In genomic region chr15:67186688-67187087, GRCh38 we compare ENCODE assay signal across 12 cellular contexts.
A peak's percentile ranks its signal among the peaks of the same experiment; 100 is the strongest.
DNase-seq lines count a peak whose midpoint lies in the region; ATAC-seq and TF ChIP-seq lines count a peak whose summit lies in the region.
"Had no signal": no experiment of that assay in that cellular context is flagged by ENCODE, and none has a peak within 500 bp of the region (broad histone marks: within the 10 kb centered on the region; RNA-seq: fewer than 3 reads in every experiment).

No MANE protein-coding gene starts in this region.

- H3K79me2 ChIP-seq in ACC112 (ENCODE audit: control insufficient read depth, insufficient read depth, low read length, unreplicated experiment) (no peaks in the 10 kb centered on the region), HCT116 (ENCODE audit: insufficient read depth, low read length) (no peaks in the 10 kb centered on the region)

- H3K36me3 ChIP-seq in ACC112 (ENCODE audit: insufficient read depth, low read length) (peaks cover 58% of the 10 kb centered on the region), HCT116 (ENCODE audit: control insufficient read depth in 1 of 2, insufficient read depth in 2 of 2, low read length in 2 of 2) (peaks cover 19 to 67% of the 10 kb centered on the region in 2 experiments), esophagus muscularis mucosa (peaks cover 7 to 59% (median 47%) of the 10 kb centered on the region in 4 donors), psoas muscle (ENCODE audit: insufficient read depth in 1 of 2, low read depth in 1 of 2) (peaks cover 0 to 61% of the 10 kb centered on the region in 2 donors), colonic mucosa (peaks cover 8% of the 10 kb centered on the region)
- H3K36me3 ChIP-seq: BE2C had no signal

- no peaks in the 10 kb centered on the region for H3K27me3 ChIP-seq in ACC112 (ENCODE audit: insufficient read depth, low read length)
- no peaks in the 10 kb centered on the region for H3K27me3 ChIP-seq in HCT116 (ENCODE audit: insufficient read depth, low read length)
- H3K27me3 ChIP-seq in esophagus muscularis mucosa = no peaks in the 10 kb centered on the region
- H3K27me3 ChIP-seq in psoas muscle (ENCODE audit: insufficient read depth in 3 of 3, low read length in 2 of 3) = no peaks in the 10 kb centered on the region
- H3K27me3 ChIP-seq in colonic mucosa = no peaks in the 10 kb centered on the region
- H3K27me3 ChIP-seq: BE2C had no signal

- H3K9me3 ChIP-seq in HCT116 (ENCODE audit: control insufficient read depth in 1 of 2, insufficient read depth in 1 of 2, low read depth in 1 of 2, low read length in 2 of 2) = no peaks in the 10 kb centered on the region
- no peaks in the 10 kb centered on the region for H3K9me3 ChIP-seq in esophagus muscularis mucosa
- H3K9me3 ChIP-seq in psoas muscle = no peaks in the 10 kb centered on the region
- no peaks in the 10 kb centered on the region for H3K9me3 ChIP-seq in colonic mucosa
- H3K9me3 ChIP-seq: BE2C had no signal

- H2AFZ ChIP-seq in ACC112 (ENCODE audit: low read length, unreplicated experiment) = no peak overlapping the region
- H2AFZ ChIP-seq in HCT116 (ENCODE audit: low read depth, low read length, poor library complexity, severe bottlenecking) = no peak overlapping the region

- TF ChIP-seq CTCF in HCT116 (IDR thresholded peaks at IDR 0.05 in 2 of 3, conservative IDR thresholded peaks at IDR 0.05 in 1 of 3; ENCODE audit: borderline replicate concordance in 1 of 3, insufficient read depth in 1 of 3, low read depth in 2 of 3, low read length in 2 of 3) (no peak), esophagus muscularis mucosa (IDR thresholded peaks at IDR 0.05) (no peak), psoas muscle (IDR thresholded peaks at IDR 0.05) (no peak), colonic mucosa (IDR thresholded peaks at IDR 0.05) (no peak)

- CTCF ChIA-PET in HCT116 (lab: Charles Lee) = no interaction called here

- WGBS in esophagus muscularis mucosa = 20% methylated on average over 2 of the region's 4 CpGs
- 22 to 36% (median 25%) methylated on average over 4 of the region's 4 CpGs for WGBS in psoas muscle, 3 donors

- no TSS peak for BruUV-seq in HCT116 (replicated peaks; lab: Mats Ljungman, UMichigan)

- intact Hi-C loops in HCT116 (cut with micrococcal nuclease) (no loop called here), esophagus muscularis mucosa (cut with DNase I) (no loop called here), psoas muscle (cut with DNase I) (loop anchor here (5.0 kb wide), 2 partner anchors 59 to 119 kb away; partner anchors contain the start of gene SMAD3 (in 2 of the 2)), colonic mucosa (cut with DNase I) (no loop called here)

- H3K4me1 ChIP-seq in ACC112 (ENCODE audit: control insufficient read depth, insufficient read depth, low read length, unreplicated experiment) (peaks cover 34% of the 10 kb centered on the region), HCT116 (ENCODE audit: control insufficient read depth in 1 of 2, insufficient read depth in 2 of 2, low read length in 2 of 2) (no peaks in the 10 kb centered on the region), esophagus muscularis mucosa (peaks cover 64 to 79% (median 76%) of the 10 kb centered on the region in 4 donors), psoas muscle (peaks cover 83% of the 10 kb centered on the region), colonic mucosa (no peaks in the 10 kb centered on the region)

- H3K27ac ChIP-seq in ACC112 (ENCODE audit: low read depth, low read length) (peak overlapping the region; percentile 6), HCT116 (ENCODE audit: low read depth, low read length) (no peak overlapping the region), esophagus muscularis mucosa (replicated peaks in 1 of 4) (peak overlapping the region; percentile 73 to 84 (median 78)), psoas muscle (peak overlapping the region; percentile 90), colonic mucosa (no peak overlapping the region)
- H3K27ac ChIP-seq: epithelial cell of prostate had no signal

- DNase-seq in HCT116 (ENCODE audit: low read depth, low spot score) (no peak), esophagus muscularis mucosa (ENCODE audit: extremely low spot score) (no peak), psoas muscle (peak in 1 of 2 donors; percentile 72), NCI-H1930 (lab: John Stamatoyannopoulos, UW) (no peak), colonic mucosa (no peak), NOMO-1 (lab: John Stamatoyannopoulos, UW; ENCODE audit: unreplicated experiment in 2 of 2) (no peak)
- DNase-seq: BE2C, midbrain had no signal

- no peaks in the 10 kb centered on the region for H3K9me2 ChIP-seq in HCT116 (ENCODE audit: insufficient read depth)

- no peak overlapping the region for H3K4me2 ChIP-seq in HCT116 (ENCODE audit: low read length)

- RAD21 ChIA-PET in HCT116 (lab: Charles Lee; ENCODE audit: low non-redundant PET in 1 of 2, low total read pairs in 2 of 2, uncharacterized antibody in 2 of 2, unreplicated experiment in 2 of 2) = no interaction called here

- H3K9ac ChIP-seq in HCT116 (ENCODE audit: low read length) (no peak overlapping the region), colonic mucosa (ENCODE audit: low read depth in 2 of 2, low read length in 2 of 2) (no peak overlapping the region)

- no peak overlapping the region for H3K4me3 ChIP-seq in ACC112 (ENCODE audit: low read depth, low read length)
- no peak overlapping the region for H3K4me3 ChIP-seq in HCT116 (replicated peaks in 1 of 2; ENCODE audit: low read depth in 1 of 2, low read length in 2 of 2)
- no peak overlapping the region for H3K4me3 ChIP-seq in esophagus muscularis mucosa
- H3K4me3 ChIP-seq in psoas muscle = no peak overlapping the region
- no peak overlapping the region for H3K4me3 ChIP-seq in colonic mucosa
- H3K4me3 ChIP-seq: skin epidermis had no signal

- ATAC-seq in HCT116 (0 out of 2 replicates have a peak, but pooled peaks have one; percentile 12), psoas muscle (no peak), GM21717 (IDR thresholded peaks at IDR 0.05; ENCODE audit: unreplicated experiment) (no peak)

- TF ChIP-seq POLR2A in HCT116 (IDR thresholded peaks at IDR 0.05; ENCODE audit: borderline replicate concordance, extremely low read depth, insufficient read depth, insufficient read length) (no peak), esophagus muscularis mucosa (IDR thresholded peaks at IDR 0.05; ENCODE audit: low read depth) (no peak)

- TF ChIP-seq RAD21 in HCT116 (IDR thresholded peaks at IDR 0.05; ENCODE audit: low read depth) = no peak

- no peaks in the 10 kb centered on the region for H4K20me1 ChIP-seq in HCT116 (ENCODE audit: insufficient read depth)

- TF ChIP-seq EP300 in esophagus muscularis mucosa (IDR thresholded peaks at IDR 0.05) = no peak

- POLR2A ChIA-PET in HCT116 (lab: Charles Lee) = no interaction called here

TF ChIP-seq in HCT116, 20 proteins besides CTCF, POLR2A, EP300 and RAD21:
- TF ChIP-seq YY1 (IDR thresholded peaks at IDR 0.05; ENCODE audit: extremely low read depth, insufficient replicate concordance, low read depth, low read length) = no peak
- TF ChIP-seq FOSL1 (IDR thresholded peaks at IDR 0.05; ENCODE audit: low read depth) = no peak
- TF ChIP-seq, protein P1, sequence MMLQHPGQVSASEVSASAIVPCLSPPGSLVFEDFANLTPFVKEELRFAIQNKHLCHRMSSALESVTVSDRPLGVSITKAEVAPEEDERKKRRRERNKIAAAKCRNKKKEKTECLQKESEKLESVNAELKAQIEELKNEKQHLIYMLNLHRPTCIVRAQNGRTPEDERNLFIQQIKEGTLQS (IDR thresholded peaks at IDR 0.05) = no peak
- TF ChIP-seq EZH2phosphoT487 (IDR thresholded peaks at IDR 0.05; ENCODE audit: borderline replicate concordance) = no peak
- no peak for TF ChIP-seq ZFX (IDR thresholded peaks at IDR 0.05)
- TF ChIP-seq SIN3A (IDR thresholded peaks at IDR 0.05; ENCODE audit: low read depth) = no peak
- TF ChIP-seq SP1 (IDR thresholded peaks at IDR 0.05; ENCODE audit: low read depth) = no peak
- no peak for TF ChIP-seq CEBPB (IDR thresholded peaks at IDR 0.05; ENCODE audit: low read depth)
- TF ChIP-seq MAX (IDR thresholded peaks at IDR 0.05) = no peak
- no peak for TF ChIP-seq EGR1 (IDR thresholded peaks at IDR 0.05; ENCODE audit: low read depth)
- TF ChIP-seq, protein P2, sequence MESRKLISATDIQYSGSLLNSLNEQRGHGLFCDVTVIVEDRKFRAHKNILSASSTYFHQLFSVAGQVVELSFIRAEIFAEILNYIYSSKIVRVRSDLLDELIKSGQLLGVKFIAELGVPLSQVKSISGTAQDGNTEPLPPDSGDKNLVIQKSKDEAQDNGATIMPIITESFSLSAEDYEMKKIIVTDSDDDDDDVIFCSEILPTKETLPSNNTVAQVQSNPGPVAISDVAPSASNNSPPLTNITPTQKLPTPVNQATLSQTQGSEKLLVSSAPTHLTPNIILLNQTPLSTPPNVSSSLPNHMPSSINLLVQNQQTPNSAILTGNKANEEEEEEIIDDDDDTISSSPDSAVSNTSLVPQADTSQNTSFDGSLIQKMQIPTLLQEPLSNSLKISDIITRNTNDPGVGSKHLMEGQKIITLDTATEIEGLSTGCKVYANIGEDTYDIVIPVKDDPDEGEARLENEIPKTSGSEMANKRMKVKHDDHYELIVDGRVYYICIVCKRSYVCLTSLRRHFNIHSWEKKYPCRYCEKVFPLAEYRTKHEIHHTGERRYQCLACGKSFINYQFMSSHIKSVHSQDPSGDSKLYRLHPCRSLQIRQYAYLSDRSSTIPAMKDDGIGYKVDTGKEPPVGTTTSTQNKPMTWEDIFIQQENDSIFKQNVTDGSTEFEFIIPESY (IDR thresholded peaks at IDR 0.05; ENCODE audit: extremely low read depth, insufficient replicate concordance, low read length) = no peak
- TF ChIP-seq JUND (IDR thresholded peaks at IDR 0.05) = no peak
- TF ChIP-seq TCF7L2 (IDR thresholded peaks at IDR 0.05; ENCODE audit: borderline replicate concordance, extremely low read depth, insufficient read depth, insufficient read length) = no peak
- TF ChIP-seq POLR2AphosphoS5 (IDR thresholded peaks at IDR 0.05; ENCODE audit: low read depth, low read length) = no peak
- no peak for TF ChIP-seq EZH2 (IDR thresholded peaks at IDR 0.05)
- TF ChIP-seq ELF1 (IDR thresholded peaks at IDR 0.05; ENCODE audit: borderline replicate concordance, low read depth) = no peak

Comparison
In these comparisons a context has a peak if more than half of its experiments do, and no peak if none do; other contexts are left out.
1. H3K27ac ChIP-seq: peak in ACC112 (single experiment), esophagus muscularis mucosa (4 of 4) and psoas muscle (single experiment); none in HCT116 (single experiment) and colonic mucosa (single experiment).
2. intact Hi-C loops: an anchor here in psoas muscle (5.0 kb wide); none called in HCT116, esophagus muscularis mucosa and colonic mucosa.